Comparison of ENCODE assay signal across 9 cellular contexts in genomic region chr19:43779147-43779819, GRCh38. TPM values are rescaled to one million over a fixed set of nuclear protein-coding genes. Genes with fewer than 3 reads are reported as not detected.
DNase-seq lines count a peak whose midpoint lies in the region; ATAC-seq and TF ChIP-seq lines count a peak whose summit lies in the region.
"Had no signal": no experiment of that assay in that cellular context is flagged by ENCODE, and none has a peak within 500 bp of the region (broad histone marks: within the 10 kb centered on the region; RNA-seq: fewer than 3 reads in every experiment).

No MANE protein-coding gene starts in this region.

- peak overlapping the region; percentile 18 for H3K27ac ChIP-seq in lower lobe of right lung

- peaks cover 63% of the 10 kb centered on the region for H3K4me1 Mint-ChIP-seq in activated CD8-positive, alpha-beta T cell treated with anti-CD3 and anti-CD28 coated beads for 36 hours (ENCODE audit: low read depth)

- peak overlapping the region; percentile 83 for H3K27ac Mint-ChIP-seq in activated CD8-positive, alpha-beta T cell treated with anti-CD3 and anti-CD28 coated beads for 36 hours

- peaks cover 3% of the 10 kb centered on the region for H3K27me3 Mint-ChIP-seq in activated CD8-positive, alpha-beta T cell treated with anti-CD3 and anti-CD28 coated beads for 36 hours

- H3K9me3 ChIP-seq in lower lobe of right lung, result no peaks in the 10 kb centered on the region

- CTCF ChIA-PET in activated CD8-positive, alpha-beta T cell treated with anti-CD3 and anti-CD28 coated beads for 36 hours (lab: Charles Lee), result interaction anchor here (0.9 to 8.3 kb wide), 6 partner anchors 12 to 111 kb away, joined by 3 to 122 read pairs (median 10); no protein-coding TSS in a partner anchor

- H3K36me3 Mint-ChIP-seq in activated CD8-positive, alpha-beta T cell treated with anti-CD3 and anti-CD28 coated beads for 36 hours (ENCODE audit: low read depth), result peaks cover 39% of the 10 kb centered on the region

- H3K4me3 ChIP-seq in GM12865 (ENCODE audit: low read depth, low read length) (peak overlapping the region; percentile 53), lower lobe of right lung (peak overlapping the region; percentile 1)

- H3K27me3 ChIP-seq in lower lobe of right lung (ENCODE audit: low read depth), result peaks cover 6% of the 10 kb centered on the region

- no peaks in the 10 kb centered on the region for H3K36me3 ChIP-seq in lower lobe of right lung

- H3K4me1 ChIP-seq in lower lobe of right lung, result peaks cover 35% of the 10 kb centered on the region

- H3K4me3 Mint-ChIP-seq in activated CD8-positive, alpha-beta T cell treated with anti-CD3 and anti-CD28 coated beads for 36 hours, result peak overlapping the region; percentile 72

- DNase-seq in AML-193 (lab: John Stamatoyannopoulos, UW) (peak; percentile 40 to 51), GM12865 (ENCODE audit: low read depth) (no peak), lower lobe of right lung (peak; percentile 78), NCI-H2081 (lab: John Stamatoyannopoulos, UW) (no peak), amniotic stem cell (lab: John Stamatoyannopoulos, UW) (no peak)
- DNase-seq in activated CD8-positive, alpha-beta T cell treated with anti-CD3 and anti-CD28 coated beads for 36 hours, result no peak
- DNase-seq: stimulated activated CD4-positive, alpha-beta T cell treated with anti-CD3 and anti-CD28 coated beads, Interleukin-12 subunit alpha, Interleukin-12 subunit beta, amount 100 ng/mL, for 4 hours had no signal

- ATAC-seq in activated CD8-positive, alpha-beta T cell treated with anti-CD3 and anti-CD28 coated beads for 36 hours, result no peak
- ATAC-seq in lower lobe of right lung, result peak in 1 of 2 donors; percentile 24
- no peak for ATAC-seq in esophagus mucosa
- no peak for ATAC-seq in GM19035 (IDR thresholded peaks at IDR 0.05; ENCODE audit: unreplicated experiment)

- POLR2A ChIA-PET in activated CD8-positive, alpha-beta T cell treated with anti-CD3 and anti-CD28 coated beads for 36 hours (lab: Charles Lee), result interaction anchor here (1.2 to 8.5 kb wide), 4 partner anchors 15 to 246 kb away, joined by 3 to 137 read pairs (median 48); partner anchors contain the start of genes SMG9 and ZNF575

- H3K9me3 Mint-ChIP-seq in activated CD8-positive, alpha-beta T cell treated with anti-CD3 and anti-CD28 coated beads for 36 hours, result peaks cover 2% of the 10 kb centered on the region

- intact Hi-C loops in activated CD8-positive, alpha-beta T cell treated with anti-CD3 and anti-CD28 coated beads for 36 hours (cut with micrococcal nuclease), result no loop called here
- intact Hi-C loops in lower lobe of right lung (cut with DNase I), result no loop called here

- no peak for TF ChIP-seq CTCF in GM12865 (IDR thresholded peaks at IDR 0.05; ENCODE audit: insufficient read depth, low read depth, low read length, missing control alignments)
- TF ChIP-seq CTCF in activated CD8-positive, alpha-beta T cell treated with anti-CD3 and anti-CD28 coated beads for 36 hours (IDR thresholded peaks at IDR 0.05), result no peak
- no peak for TF ChIP-seq CTCF in lower lobe of right lung (IDR thresholded peaks at IDR 0.05)

RNA-seq across cellular contexts. Expression of gene KCNN4, which starts 1.5 kb away (rescaled TPM):
- total RNA-seq in activated CD8-positive, alpha-beta T cell treated with anti-CD3 and anti-CD28 coated beads for 36 hours, result 10 to 100 TPM; 49.5 to 49.6 TPM
- 3.6 TPM for total RNA-seq in lower lobe of right lung
- 4.1 TPM for total RNA-seq in esophagus mucosa

RNA-seq across cellular contexts. Expression of gene LYPD5, which starts 23.0 kb away (rescaled TPM):
- total RNA-seq in activated CD8-positive, alpha-beta T cell treated with anti-CD3 and anti-CD28 coated beads for 36 hours, result under 1 TPM; 0.51 to 0.61 TPM
- total RNA-seq in lower lobe of right lung, result 7.5 TPM
- 18.0 TPM for total RNA-seq in esophagus mucosa

RNA-seq across cellular contexts. Expression of gene SMG9, which starts 24.5 kb away (rescaled TPM):
- 10 to 100 TPM; 48.9 to 53.1 TPM for total RNA-seq in activated CD8-positive, alpha-beta T cell treated with anti-CD3 and anti-CD28 coated beads for 36 hours
- 47.3 TPM for total RNA-seq in lower lobe of right lung
- total RNA-seq in esophagus mucosa, result 22.3 TPM

RNA-seq across cellular contexts. Expression of gene ZNF283, which starts 47.8 kb away (rescaled TPM):
- total RNA-seq in activated CD8-positive, alpha-beta T cell treated with anti-CD3 and anti-CD28 coated beads for 36 hours, result 1 to 10 TPM; 6.6 to 7.2 TPM
- total RNA-seq in lower lobe of right lung, result 12.7 TPM
- 5.3 TPM for total RNA-seq in esophagus mucosa

Comparison
In these comparisons a context has a peak if more than half of its experiments do, and no peak if none do; other contexts are left out.
1. DNase-seq: peak in AML-193 (2 of 2) and lower lobe of right lung (single experiment); none in GM12865 (single experiment), activated CD8-positive, alpha-beta T cell treated with anti-CD3 and anti-CD28 coated beads for 36 hours (single experiment), NCI-H2081 (0 of 2) and amniotic stem cell (single experiment).